ENCODE assay signal across 31 cellular contexts in the genomic region with DNA sequence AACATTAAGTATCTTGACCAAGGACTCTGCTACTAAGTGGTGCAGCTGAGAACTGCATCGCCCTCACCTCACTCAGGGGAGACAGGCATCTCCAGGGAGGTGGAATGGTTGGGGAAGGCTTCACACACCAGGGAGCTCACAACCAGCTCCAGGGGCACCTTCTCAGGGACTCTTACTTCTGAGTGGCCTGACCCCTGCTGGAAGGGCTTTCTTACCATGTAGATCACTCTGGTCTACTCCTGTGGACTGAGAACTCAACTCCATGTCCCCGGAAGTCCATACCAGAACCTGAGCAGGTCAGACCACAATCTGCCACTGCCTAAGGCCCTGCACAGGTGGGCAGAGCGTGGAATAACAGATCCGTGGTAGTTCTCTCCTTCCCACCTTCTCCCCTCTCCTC.
DNase-seq lines count a peak whose midpoint lies in the region; ATAC-seq and TF ChIP-seq lines count a peak whose summit lies in the region.
"Had no signal": no experiment of that assay in that cellular context is flagged by ENCODE, and none has a peak within 500 bp of the region (broad histone marks: within the 10 kb centered on the region; RNA-seq: fewer than 3 reads in every experiment).

No MANE protein-coding gene starts in this region.

- no peak overlapping the region for H3K9ac ChIP-seq in OCI-LY3 (ENCODE audit: low read length)
- H3K9ac ChIP-seq in endodermal cell (ENCODE audit: extremely low read depth, low read length, poor library complexity, severe bottlenecking), result no peak overlapping the region
- H3K9ac ChIP-seq: KMS-11 had no signal

- H3K4me3 ChIP-seq in OCI-LY3 (ENCODE audit: low read length) (no peak overlapping the region), endodermal cell (ENCODE audit: low read length) (no peak overlapping the region)
- H3K4me3 ChIP-seq: adrenal gland, gastrocnemius medialis, left lung, upper lobe of right lung had no signal

- ATAC-seq in stimulated activated memory B cell treated with anti-CD40 and anti-IgM and Interleukin-4, amounts not matched to agents 10 μg/mL and 1 μg/mL and 100 μg/mL, for 72 hours, result no peak
- no peak for ATAC-seq in HG03442 (IDR thresholded peaks at IDR 0.05; ENCODE audit: unreplicated experiment)
- ATAC-seq in GM19395 (IDR thresholded peaks at IDR 0.05; ENCODE audit: unreplicated experiment), result no peak
- ATAC-seq: gastrocnemius medialis; left lung; naive thymus-derived CD8-positive, alpha-beta T cell; Panc1; upper lobe of right lung had no signal

- H3K79me2 ChIP-seq in OCI-LY3 (ENCODE audit: low read length), result no peaks in the 10 kb centered on the region

- H3K27ac ChIP-seq in OCI-LY3 (ENCODE audit: low read length) (no peak overlapping the region), endodermal cell (ENCODE audit: low read depth, low read length) (no peak overlapping the region)
- H3K27ac ChIP-seq: adrenal gland, gastrocnemius medialis, KMS-11, left lung, upper lobe of right lung had no signal

- no peak overlapping the region for H2AFZ ChIP-seq in OCI-LY3 (ENCODE audit: low read depth, low read length)

- H3K4me1 Mint-ChIP-seq in endodermal cell, result peaks cover 2% of the 10 kb centered on the region
- peaks cover 15% of the 10 kb centered on the region for H3K4me1 Mint-ChIP-seq in stimulated activated memory B cell treated with anti-CD40 and anti-IgM and Interleukin-4, amounts not matched to agents 10 μg/mL and 1 μg/mL and 100 μg/mL, for 72 hours

- no peaks in the 10 kb centered on the region for H3K9me3 Mint-ChIP-seq in endodermal cell
- H3K9me3 Mint-ChIP-seq in stimulated activated memory B cell treated with anti-CD40 and anti-IgM and Interleukin-4, amounts not matched to agents 10 μg/mL and 1 μg/mL and 100 μg/mL, for 72 hours, result no peaks in the 10 kb centered on the region
- H3K9me3 Mint-ChIP-seq: activated T-cell treated with anti-CD3 and anti-CD28 coated beads, Interleukin-2, amount 50 U/mL, for 24 hours; CD4-positive, alpha-beta T cell; naive thymus-derived CD8-positive, alpha-beta T cell had no signal

- no peak overlapping the region for H3K27ac Mint-ChIP-seq in endodermal cell
- peak overlapping the region; percentile 53 for H3K27ac Mint-ChIP-seq in stimulated activated memory B cell treated with anti-CD40 and anti-IgM and Interleukin-4, amounts not matched to agents 10 μg/mL and 1 μg/mL and 100 μg/mL, for 72 hours
- H3K27ac Mint-ChIP-seq: activated T-cell treated with anti-CD3 and anti-CD28 coated beads, Interleukin-2, amount 50 U/mL, for 24 hours; CD4-positive, alpha-beta T cell; naive thymus-derived CD8-positive, alpha-beta T cell had no signal

- H4K20me1 ChIP-seq in OCI-LY3 (ENCODE audit: insufficient read depth, low read length), result no peaks in the 10 kb centered on the region

- H3K9me3 ChIP-seq in OCI-LY3 (ENCODE audit: insufficient read depth, low read length) (no peaks in the 10 kb centered on the region), endodermal cell (ENCODE audit: control insufficient read depth, low read length) (no peaks in the 10 kb centered on the region)
- H3K9me3 ChIP-seq: adrenal gland, gastrocnemius medialis, left lung, upper lobe of right lung had no signal

- no peaks in the 10 kb centered on the region for H3K36me3 Mint-ChIP-seq in endodermal cell (ENCODE audit: low read depth)
- H3K36me3 Mint-ChIP-seq in stimulated activated memory B cell treated with anti-CD40 and anti-IgM and Interleukin-4, amounts not matched to agents 10 μg/mL and 1 μg/mL and 100 μg/mL, for 72 hours, result no peaks in the 10 kb centered on the region
- H3K36me3 Mint-ChIP-seq: naive thymus-derived CD8-positive, alpha-beta T cell had no signal

- peaks cover 33% of the 10 kb centered on the region for H3K27me3 ChIP-seq in OCI-LY3 (ENCODE audit: low read depth, low read length)
- H3K27me3 ChIP-seq in endodermal cell (ENCODE audit: control insufficient read depth, insufficient read depth, low read length, poor library complexity, severe bottlenecking), result no peaks in the 10 kb centered on the region
- H3K27me3 ChIP-seq: adrenal gland, gastrocnemius medialis, left lung, upper lobe of right lung had no signal

- no peak overlapping the region for H3K4me3 Mint-ChIP-seq in endodermal cell
- H3K4me3 Mint-ChIP-seq in stimulated activated memory B cell treated with anti-CD40 and anti-IgM and Interleukin-4, amounts not matched to agents 10 μg/mL and 1 μg/mL and 100 μg/mL, for 72 hours, result no peak overlapping the region
- H3K4me3 Mint-ChIP-seq: activated T-cell treated with anti-CD3 and anti-CD28 coated beads, Interleukin-2, amount 50 U/mL, for 24 hours; CD4-positive, alpha-beta T cell; naive thymus-derived CD8-positive, alpha-beta T cell had no signal

- H3K4me1 ChIP-seq in OCI-LY3 (ENCODE audit: low read length) (peaks cover 8% of the 10 kb centered on the region), endodermal cell (ENCODE audit: control insufficient read depth, insufficient read depth, low read length) (no peaks in the 10 kb centered on the region)
- H3K4me1 ChIP-seq: adrenal gland, gastrocnemius medialis, left lung, upper lobe of right lung had no signal

- 84 to 93% methylated on average over 3 to 4 of the region's 4 CpGs for WGBS in endodermal cell (ENCODE audit: insufficient coverage in 1 of 2, insufficient read length in 1 of 2), 2 experiments

- TF ChIP-seq CTCF in OCI-LY3 (IDR thresholded peaks at IDR 0.05; ENCODE audit: low read depth, low read length) (peak; percentile 38), endodermal cell (conservative IDR thresholded peaks at IDR 0.05) (peak; percentile 62)

- DNase-seq in NCI-H82 (lab: John Stamatoyannopoulos, UW), result peak; percentile 32
- DNase-seq in NCI-H82 treated with DMSO at 0.1 percent for 48 hours (lab: John Stamatoyannopoulos, UW; ENCODE audit: unreplicated experiment), result no peak
- peak; percentile 59 for DNase-seq in endodermal cell
- no peak for DNase-seq in NCI-H748 (lab: John Stamatoyannopoulos, UW; ENCODE audit: unreplicated experiment)
- DNase-seq: activated T-cell treated with anti-CD3 and anti-CD28 coated beads, Interleukin-2, amount 50 U/mL, for 24 hours; adrenal gland; CD4-positive, alpha-beta T cell; DMS 273 treated with DMSO at 0.1 percent for 48 hours; effector CD8-positive, alpha-beta T cell; gastrocnemius medialis; hypothalamus; left lung; midbrain; naive thymus-derived CD8-positive, alpha-beta T cell; NCI-H1048; NCI-H187 treated with DMSO at 0.1 percent for 48 hours; NCI-H226; NCI-H774; retina; SIG-M5; small intestine; stimulated activated CD4-positive, alpha-beta T cell treated with anti-CD3 and anti-CD28 coated beads, Interleukin-2, amount 100 ng/mL, for 24 hours; substantia nigra; T-helper 1 cell; upper lobe of right lung had no signal

- H3K4me2 ChIP-seq in OCI-LY3 (ENCODE audit: low read length), result no peak overlapping the region
- H3K4me2 ChIP-seq: KMS-11 had no signal

- peaks cover 5% of the 10 kb centered on the region for H3K27me3 Mint-ChIP-seq in endodermal cell (ENCODE audit: insufficient read depth)
- no peaks in the 10 kb centered on the region for H3K27me3 Mint-ChIP-seq in stimulated activated memory B cell treated with anti-CD40 and anti-IgM and Interleukin-4, amounts not matched to agents 10 μg/mL and 1 μg/mL and 100 μg/mL, for 72 hours
- H3K27me3 Mint-ChIP-seq: activated T-cell treated with anti-CD3 and anti-CD28 coated beads, Interleukin-2, amount 50 U/mL, for 24 hours; CD4-positive, alpha-beta T cell had no signal

- H3K36me3 ChIP-seq in OCI-LY3 (replicated peaks; ENCODE audit: low read depth, low read length), result no peaks in the 10 kb centered on the region
- H3K36me3 ChIP-seq in endodermal cell (ENCODE audit: control insufficient read depth, insufficient read depth, low read length), result no peaks in the 10 kb centered on the region
- H3K36me3 ChIP-seq: adrenal gland, gastrocnemius medialis, left lung, upper lobe of right lung had no signal

Comparison
In these comparisons a context has a peak if more than half of its experiments do, and no peak if none do; other contexts are left out.
1. DNase-seq: peak in NCI-H82 (single experiment) and endodermal cell (single experiment); none in NCI-H82 treated with DMSO at 0.1 percent for 48 hours (single experiment) and NCI-H748 (single experiment).